11 cellular contexts compared by ENCODE assay signal in genomic region chr1:31700468-31701136, GRCh38. TPM values are rescaled to one million over a fixed set of nuclear protein-coding genes. Genes with fewer than 3 reads are reported as not detected.
DNase-seq lines count a peak whose midpoint lies in the region; ATAC-seq and TF ChIP-seq lines count a peak whose summit lies in the region.
"Had no signal": no experiment of that assay in that cellular context is flagged by ENCODE, and none has a peak within 500 bp of the region (broad histone marks: within the 10 kb centered on the region; RNA-seq: fewer than 3 reads in every experiment).

No MANE protein-coding gene starts in this region.

- H3K36me3 ChIP-seq in A673 (ENCODE audit: insufficient read depth, low read length, poor library complexity, severe bottlenecking) (no peaks in the 10 kb centered on the region), HUES48 (ENCODE audit: control insufficient read depth, insufficient read depth, low read length) (peaks cover 8% of the 10 kb centered on the region; the same call in 1 of the 2 replicates), ovary (no peaks in the 10 kb centered on the region), MM.1S (replicated peaks; ENCODE audit: insufficient read depth, low read length) (no peaks in the 10 kb centered on the region), mucosa of descending colon (ENCODE audit: low read depth) (no peaks in the 10 kb centered on the region)

- CTCF ChIA-PET in A673 (lab: Charles Lee): interaction anchor here (0.5 to 0.6 kb wide), 3 partner anchors 89 to 820 kb away, joined by 3 to 7 read pairs (median 5); partner anchors contain the start of gene SERINC2

- TF ChIP-seq CTCF in A673 (conservative IDR thresholded peaks at IDR 0.05; ENCODE audit: low read depth, low read length) (no peak), ovary (IDR thresholded peaks at IDR 0.05) (no peak), MM.1S (IDR thresholded peaks at IDR 0.05; ENCODE audit: low read length) (no peak), mucosa of descending colon (IDR thresholded peaks at IDR 0.05) (no peak)

- no TSS peak for BruUV-seq in A673 (replicated peaks; lab: Mats Ljungman, UMichigan)

- WGBS in ovary, 3 donors: 32 to 51% (median 34%) methylated on average over 7 of the region's 7 CpGs

- peak overlapping the region; percentile 2 for H3K27ac Mint-ChIP-seq in central memory CD8-positive, alpha-beta T cell (ENCODE audit: low read depth)

- ATAC-seq in central memory CD8-positive, alpha-beta T cell (replicated peaks; ENCODE audit: extremely low read depth, poor library complexity, severe bottlenecking): no peak
- ATAC-seq in GM18517 (IDR thresholded peaks at IDR 0.05; ENCODE audit: unreplicated experiment): no peak
- ATAC-seq in mucosa of descending colon: no peak

- H3K27me3 ChIP-seq in A673 (replicated peaks; ENCODE audit: insufficient read depth, low read depth, low read length, poor library complexity): no peaks in the 10 kb centered on the region
- no peaks in the 10 kb centered on the region for H3K27me3 ChIP-seq in HUES48 (ENCODE audit: control insufficient read depth, insufficient read depth, low read length)
- no peaks in the 10 kb centered on the region for H3K27me3 ChIP-seq in ovary
- peaks cover 48% of the 10 kb centered on the region for H3K27me3 ChIP-seq in MM.1S (replicated peaks; ENCODE audit: insufficient read depth, low read length)

- no peak for TF ChIP-seq EP300 in ovary (IDR thresholded peaks at IDR 0.05)

- H2AFZ ChIP-seq in MM.1S (ENCODE audit: low read length): no peak overlapping the region

- H3K9me3 ChIP-seq in A673 (ENCODE audit: low read depth, low read length, poor library complexity, severe bottlenecking) (no peaks in the 10 kb centered on the region), HUES48 (ENCODE audit: control insufficient read depth, insufficient read depth, low read length) (no peaks in the 10 kb centered on the region), ovary (no peaks in the 10 kb centered on the region), MM.1S (replicated peaks; ENCODE audit: insufficient read depth, low read length) (no peaks in the 10 kb centered on the region), mucosa of descending colon (no peaks in the 10 kb centered on the region)

- DNase-seq in A673 (ENCODE audit: low spot score): peak; percentile 28
- DNase-seq in central memory CD8-positive, alpha-beta T cell (ENCODE audit: low spot score in 2 of 2): no peak
- no peak for DNase-seq in ovary
- no peak for DNase-seq in MM.1S
- no peak for DNase-seq in stimulated activated naive CD4-positive, alpha-beta T cell treated with Interleukin-2 at 50 U/mL for 16 hours (lab: John Stamatoyannopoulos, UW)
- DNase-seq in mucosa of descending colon: no peak
- DNase-seq: effector CD4-positive, alpha-beta T cell; stimulated activated naive CD4-positive, alpha-beta T cell; T-helper 2 cell had no signal

- no peaks in the 10 kb centered on the region for H3K9me2 ChIP-seq in MM.1S (replicated peaks; ENCODE audit: insufficient read depth, low read length)

- no peak overlapping the region for H3K4me2 ChIP-seq in MM.1S (ENCODE audit: low read depth, low read length)

- H3K27ac ChIP-seq in A673 (ENCODE audit: low read depth, low read length, poor library complexity, severe bottlenecking) (peak overlapping the region; percentile 8), HUES48 (ENCODE audit: low read depth, low read length) (peak overlapping the region; percentile 23), ovary (peak overlapping the region; percentile 65 to 67), MM.1S (ENCODE audit: low read length) (no peak overlapping the region)

- no peaks in the 10 kb centered on the region for H3F3A ChIP-seq in MM.1S (ENCODE audit: insufficient read depth, low read length)

- POLR2A ChIA-PET in A673 (lab: Charles Lee; ENCODE audit: low non-redundant PET): no interaction called here

- no peaks in the 10 kb centered on the region for H3K36me3 Mint-ChIP-seq in central memory CD8-positive, alpha-beta T cell (ENCODE audit: insufficient read depth)

- no peaks in the 10 kb centered on the region for H3K9me3 Mint-ChIP-seq in central memory CD8-positive, alpha-beta T cell

- no peaks in the 10 kb centered on the region for H3K27me3 Mint-ChIP-seq in central memory CD8-positive, alpha-beta T cell

- no peak overlapping the region for H3K4me3 ChIP-seq in A673 (ENCODE audit: low read depth, low read length, poor library complexity, severe bottlenecking)
- H3K4me3 ChIP-seq in HUES48 (ENCODE audit: low read depth, low read length): no peak overlapping the region
- H3K4me3 ChIP-seq in ovary: no peak overlapping the region
- H3K4me3 ChIP-seq in MM.1S (ENCODE audit: low read length): no peak overlapping the region
- no peak overlapping the region for H3K4me3 ChIP-seq in mucosa of descending colon

- H3K4me1 Mint-ChIP-seq in central memory CD8-positive, alpha-beta T cell: peaks cover 49% of the 10 kb centered on the region

- H3K79me2 ChIP-seq in MM.1S (ENCODE audit: low read length): no peaks in the 10 kb centered on the region

- H3K4me3 Mint-ChIP-seq in central memory CD8-positive, alpha-beta T cell: no peak overlapping the region

- H3K9ac ChIP-seq in HUES48 (ENCODE audit: low read depth, low read length) (no peak overlapping the region), MM.1S (ENCODE audit: low read length) (no peak overlapping the region)

- intact Hi-C loops in A673 (cut with micrococcal nuclease; ENCODE audit: unreplicated experiment): no loop called here
- intact Hi-C loops in ovary (cut with DNase I): loop anchor here in 1 of 4 donors (5.0 kb wide), 1 partner anchor 38 kb away; no protein-coding TSS in a partner anchor
- intact Hi-C loops in mucosa of descending colon (cut with DNase I, micrococcal nuclease): no loop called here

- TF ChIP-seq POLR2A in ovary (IDR thresholded peaks at IDR 0.05): no peak

- no peaks in the 10 kb centered on the region for H4K20me1 ChIP-seq in MM.1S (ENCODE audit: insufficient read depth, low read length)

- peaks cover 42% of the 10 kb centered on the region for H3K4me1 ChIP-seq in A673 (ENCODE audit: insufficient read depth, low read length, poor library complexity, severe bottlenecking)
- peaks cover 23% of the 10 kb centered on the region for H3K4me1 ChIP-seq in HUES48 (ENCODE audit: control insufficient read depth, insufficient read depth, low read length)
- H3K4me1 ChIP-seq in ovary (ENCODE audit: insufficient read depth): peaks cover 38% of the 10 kb centered on the region
- no peaks in the 10 kb centered on the region for H3K4me1 ChIP-seq in MM.1S (ENCODE audit: low read length)
- peaks cover 15% of the 10 kb centered on the region for H3K4me1 ChIP-seq in mucosa of descending colon (ENCODE audit: low read depth)

RNA-seq across cellular contexts. Expression of gene COL16A1, which starts 3.2 kb away (rescaled TPM):
- total RNA-seq in A673 (2021): 26.6 and 35.7 TPM in 2 replicates
- 100 to 1,000 TPM in 5 of 7 donors, 10 to 100 TPM in 2; 64.4 to 237 (median 157) TPM for total RNA-seq in ovary
- 100 to 1,000 TPM in 1 of 2 donors, 10 to 100 TPM in 1; 19.8 to 194 TPM for polyA plus RNA-seq in ovary
- 10 to 100 TPM; 11.2 to 62.9 (median 19.3) TPM for total RNA-seq in mucosa of descending colon

RNA-seq across cellular contexts. Expression of gene PEF1, which starts 55.9 kb away (rescaled TPM):
- total RNA-seq in A673 (2021): 56.3 and 57.9 TPM in 2 replicates
- 10 to 100 TPM; 31.7 to 65.2 (median 59.9) TPM for total RNA-seq in ovary
- polyA plus RNA-seq in ovary: 10 to 100 TPM; 54.3 to 58.2 TPM
- 10 to 100 TPM; 47.5 to 54.5 (median 52.9) TPM for total RNA-seq in mucosa of descending colon
